18 cellular contexts compared by ENCODE assay signal in genomic region chr7:50426280-50427045, GRCh38. TPM values are rescaled to one million over a fixed set of nuclear protein-coding genes. Genes with fewer than 3 reads are reported as not detected.
DNase-seq lines count a peak whose midpoint lies in the region; ATAC-seq and TF ChIP-seq lines count a peak whose summit lies in the region.
"Had no signal": no experiment of that assay in that cellular context is flagged by ENCODE, and none has a peak within 500 bp of the region (broad histone marks: within the 10 kb centered on the region; RNA-seq: fewer than 3 reads in every experiment).

No MANE protein-coding gene starts in this region.

- peak overlapping the region; percentile 62 for H3K4me2 ChIP-seq in hepatocyte
- H3K4me2 ChIP-seq: BLaER1 had no signal

- peak; percentile 48 for DNase-seq in activated CD4-positive, alpha-beta T cell treated with anti-CD3 and anti-CD28 coated beads, Interleukin-2, amount 10 ng/mL, durations not matched to agents 24 days and 14 days
- DNase-seq in activated CD4-positive, alpha-beta T cell treated with anti-CD3 and anti-CD28 coated beads for 48 hours: no peak
- peak; percentile 20 for DNase-seq in HT-29 (ENCODE audit: low spot score)
- peak; percentile 66 for DNase-seq in hepatocyte (ENCODE audit: low spot score)
- DNase-seq in DMS114 treated with DMSO at 0.1 percent for 48 hours (lab: John Stamatoyannopoulos, UW; ENCODE audit: unreplicated experiment): no peak
- DNase-seq: CD4-positive, CD25-positive, alpha-beta regulatory T cell; CD8-positive, alpha-beta T cell; DMS153; DND-41; GM23248; H7 had no signal

- no peak overlapping the region for H3K27ac Mint-ChIP-seq in activated CD4-positive, alpha-beta T cell treated with anti-CD3 and anti-CD28 coated beads, Interleukin-2, amount 10 ng/mL, durations not matched to agents 24 days and 14 days
- H3K27ac Mint-ChIP-seq: B cell; CD8-positive, alpha-beta T cell had no signal

- H3K27me3 ChIP-seq in hepatocyte: no peaks in the 10 kb centered on the region
- H3K27me3 ChIP-seq: BLaER1 had no signal

- ATAC-seq in GM19455 (IDR thresholded peaks at IDR 0.05; ENCODE audit: unreplicated experiment) (no peak), HG03378 (IDR thresholded peaks at IDR 0.05; ENCODE audit: unreplicated experiment) (no peak)
- ATAC-seq: CD8-positive, alpha-beta T cell; HCT116 had no signal

- H3K9me2 ChIP-seq in hepatocyte (replicated peaks; ENCODE audit: insufficient read depth): no peaks in the 10 kb centered on the region

- no peaks in the 10 kb centered on the region for H3K9me3 Mint-ChIP-seq in activated CD4-positive, alpha-beta T cell treated with anti-CD3 and anti-CD28 coated beads, Interleukin-2, amount 10 ng/mL, durations not matched to agents 24 days and 14 days
- H3K9me3 Mint-ChIP-seq: CD4-positive, CD25-positive, alpha-beta regulatory T cell; CD8-positive, alpha-beta T cell had no signal

- peak overlapping the region; percentile 89 for H3K27ac ChIP-seq in hepatocyte
- H3K27ac ChIP-seq: 22Rv1, BLaER1, C4-2B, GM23248 had no signal

- no peaks in the 10 kb centered on the region for H3K36me3 Mint-ChIP-seq in activated CD4-positive, alpha-beta T cell treated with anti-CD3 and anti-CD28 coated beads, Interleukin-2, amount 10 ng/mL, durations not matched to agents 24 days and 14 days (ENCODE audit: low read depth)
- H3K36me3 Mint-ChIP-seq: CD4-positive, CD25-positive, alpha-beta regulatory T cell; CD8-positive, alpha-beta T cell had no signal

- no peak overlapping the region for H2AFZ ChIP-seq in hepatocyte
- H2AFZ ChIP-seq: GM23248 had no signal

- H3K79me2 ChIP-seq in hepatocyte: no peaks in the 10 kb centered on the region

- no peak for TF ChIP-seq CTCF in hepatocyte (IDR thresholded peaks at IDR 0.05; ENCODE audit: poor library complexity)

- WGBS in hepatocyte (ENCODE audit: low lambda C conversion rate, missing lambda C conversion rate): 65% methylated on average over 5 of the region's 5 CpGs

- H3K27me3 Mint-ChIP-seq in activated CD4-positive, alpha-beta T cell treated with anti-CD3 and anti-CD28 coated beads, Interleukin-2, amount 10 ng/mL, durations not matched to agents 24 days and 14 days: no peaks in the 10 kb centered on the region
- H3K27me3 Mint-ChIP-seq: B cell; CD4-positive, CD25-positive, alpha-beta regulatory T cell had no signal

- intact Hi-C loops in activated CD4-positive, alpha-beta T cell treated with anti-CD3 and anti-CD28 coated beads, Interleukin-2, amount 10 ng/mL, durations not matched to agents 24 days and 14 days (cut with micrococcal nuclease): no loop called here

- H3K4me1 Mint-ChIP-seq in activated CD4-positive, alpha-beta T cell treated with anti-CD3 and anti-CD28 coated beads, Interleukin-2, amount 10 ng/mL, durations not matched to agents 24 days and 14 days: no peaks in the 10 kb centered on the region
- H3K4me1 Mint-ChIP-seq: CD4-positive, CD25-positive, alpha-beta regulatory T cell had no signal

- H3K9me3 ChIP-seq in hepatocyte (ENCODE audit: low read depth): no peaks in the 10 kb centered on the region
- H3K9me3 ChIP-seq: BLaER1 had no signal

- H3K36me3 ChIP-seq in hepatocyte (replicated peaks; ENCODE audit: insufficient read depth, low read depth): no peaks in the 10 kb centered on the region
- H3K36me3 ChIP-seq: BLaER1 had no signal

- no peak overlapping the region for H3K4me3 ChIP-seq in hepatocyte
- H3K4me3 ChIP-seq: BLaER1, GM23248 had no signal

- peaks cover 8% of the 10 kb centered on the region for H3K4me1 ChIP-seq in hepatocyte (ENCODE audit: insufficient read depth)

- H3K4me3 Mint-ChIP-seq in activated CD4-positive, alpha-beta T cell treated with anti-CD3 and anti-CD28 coated beads, Interleukin-2, amount 10 ng/mL, durations not matched to agents 24 days and 14 days: no peak overlapping the region
- H3K4me3 Mint-ChIP-seq: B cell; CD4-positive, CD25-positive, alpha-beta regulatory T cell; CD8-positive, alpha-beta T cell had no signal

- no peaks in the 10 kb centered on the region for H4K20me1 ChIP-seq in hepatocyte (ENCODE audit: insufficient read depth, poor library complexity, severe bottlenecking)
- H4K20me1 ChIP-seq: BLaER1 had no signal

RNA-seq across cellular contexts. Expression of gene FIGNL1, which starts 23.7 kb away (rescaled TPM):
- 44.7 and 47.4 TPM in 2 replicates for total RNA-seq in activated CD4-positive, alpha-beta T cell treated with anti-CD3 and anti-CD28 coated beads, Interleukin-2, amount 10 ng/mL, durations not matched to agents 24 days and 14 days
- total RNA-seq in HT-29 (2014; rRNA removed; shearing (Covaris generic)): 14.7 and 15.4 TPM in 2 replicates
- total RNA-seq in hepatocyte: 11.8 and 13.6 TPM in 2 replicates
- polyA plus RNA-seq in hepatocyte: 2.7 and 4.3 TPM in 2 replicates

Comparison
In these comparisons a context has a peak if more than half of its experiments do, and no peak if none do; other contexts are left out.
1. DNase-seq: peak in activated CD4-positive, alpha-beta T cell treated with anti-CD3 and anti-CD28 coated beads, Interleukin-2, amount 10 ng/mL, durations not matched to agents 24 days and 14 days (single experiment), HT-29 (single experiment) and hepatocyte (single experiment); none in activated CD4-positive, alpha-beta T cell treated with anti-CD3 and anti-CD28 coated beads for 48 hours (single experiment) and DMS114 treated with DMSO at 0.1 percent for 48 hours (single experiment).